In the genomic region with DNA sequence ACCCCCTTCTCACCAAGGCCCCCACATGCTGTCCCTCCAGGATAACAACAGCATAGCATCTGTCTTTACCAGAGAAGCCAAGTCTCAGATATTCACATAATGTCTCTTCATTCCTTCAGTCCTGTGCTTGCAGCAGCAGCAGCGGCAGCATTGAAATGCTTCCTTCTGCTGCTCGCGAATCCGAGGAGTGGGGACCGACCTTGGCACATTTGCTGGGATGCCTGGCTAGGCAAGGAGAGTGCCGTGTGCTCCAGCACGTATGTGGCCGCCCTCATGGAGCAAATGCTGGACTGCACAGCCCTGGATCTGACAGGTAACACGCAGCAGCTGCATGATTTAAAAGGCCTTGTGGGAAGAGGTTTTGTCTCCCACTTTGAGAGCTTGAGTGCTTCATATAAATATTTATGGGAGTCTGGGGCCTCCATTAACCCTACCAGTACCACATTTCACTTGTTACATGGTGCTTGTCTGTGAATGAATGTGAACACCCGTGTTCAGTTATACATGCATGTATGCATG, we compare ENCODE assay signal across 1 cellular context.
TF ChIP-seq lines count a peak whose summit lies in the region.

No MANE protein-coding gene starts in this region.

TF ChIP-seq in HepG2, 621 proteins besides CTCF, POLR2A, EP300 and RAD21:
- no peak for TF ChIP-seq ZNF569 (CRISPR knock-in tag; IDR thresholded peaks at IDR 0.05; ENCODE audit: borderline replicate concordance)
- TF ChIP-seq HNRNPLL (IDR thresholded peaks at IDR 0.05; ENCODE audit: low read depth, low read length, poor library complexity, severe bottlenecking), result no peak
- TF ChIP-seq SAP130 (CRISPR knock-in tag; IDR thresholded peaks at IDR 0.05; ENCODE audit: low read depth), result peak; percentile 31; the same call in 1 of the 2 replicates
- TF ChIP-seq, protein P1, sequence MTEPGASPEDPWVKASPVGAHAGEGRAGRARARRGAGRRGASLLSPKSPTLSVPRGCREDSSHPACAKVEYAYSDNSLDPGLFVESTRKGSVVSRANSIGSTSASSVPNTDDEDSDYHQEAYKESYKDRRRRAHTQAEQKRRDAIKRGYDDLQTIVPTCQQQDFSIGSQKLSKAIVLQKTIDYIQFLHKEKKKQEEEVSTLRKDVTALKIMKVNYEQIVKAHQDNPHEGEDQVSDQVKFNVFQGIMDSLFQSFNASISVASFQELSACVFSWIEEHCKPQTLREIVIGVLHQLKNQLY (CRISPR knock-in tag; IDR thresholded peaks at IDR 0.05), result peak; percentile 56; the same call in 1 of the 2 replicates
- no peak for TF ChIP-seq ZFP37 (CRISPR knock-in tag; IDR thresholded peaks at IDR 0.05; ENCODE audit: borderline replicate concordance)
- TF ChIP-seq ZBTB38 (CRISPR knock-in tag; IDR thresholded peaks at IDR 0.05), result 0 out of 2 replicates have a peak, but pooled peaks have one; percentile 51
- TF ChIP-seq, protein P2, sequence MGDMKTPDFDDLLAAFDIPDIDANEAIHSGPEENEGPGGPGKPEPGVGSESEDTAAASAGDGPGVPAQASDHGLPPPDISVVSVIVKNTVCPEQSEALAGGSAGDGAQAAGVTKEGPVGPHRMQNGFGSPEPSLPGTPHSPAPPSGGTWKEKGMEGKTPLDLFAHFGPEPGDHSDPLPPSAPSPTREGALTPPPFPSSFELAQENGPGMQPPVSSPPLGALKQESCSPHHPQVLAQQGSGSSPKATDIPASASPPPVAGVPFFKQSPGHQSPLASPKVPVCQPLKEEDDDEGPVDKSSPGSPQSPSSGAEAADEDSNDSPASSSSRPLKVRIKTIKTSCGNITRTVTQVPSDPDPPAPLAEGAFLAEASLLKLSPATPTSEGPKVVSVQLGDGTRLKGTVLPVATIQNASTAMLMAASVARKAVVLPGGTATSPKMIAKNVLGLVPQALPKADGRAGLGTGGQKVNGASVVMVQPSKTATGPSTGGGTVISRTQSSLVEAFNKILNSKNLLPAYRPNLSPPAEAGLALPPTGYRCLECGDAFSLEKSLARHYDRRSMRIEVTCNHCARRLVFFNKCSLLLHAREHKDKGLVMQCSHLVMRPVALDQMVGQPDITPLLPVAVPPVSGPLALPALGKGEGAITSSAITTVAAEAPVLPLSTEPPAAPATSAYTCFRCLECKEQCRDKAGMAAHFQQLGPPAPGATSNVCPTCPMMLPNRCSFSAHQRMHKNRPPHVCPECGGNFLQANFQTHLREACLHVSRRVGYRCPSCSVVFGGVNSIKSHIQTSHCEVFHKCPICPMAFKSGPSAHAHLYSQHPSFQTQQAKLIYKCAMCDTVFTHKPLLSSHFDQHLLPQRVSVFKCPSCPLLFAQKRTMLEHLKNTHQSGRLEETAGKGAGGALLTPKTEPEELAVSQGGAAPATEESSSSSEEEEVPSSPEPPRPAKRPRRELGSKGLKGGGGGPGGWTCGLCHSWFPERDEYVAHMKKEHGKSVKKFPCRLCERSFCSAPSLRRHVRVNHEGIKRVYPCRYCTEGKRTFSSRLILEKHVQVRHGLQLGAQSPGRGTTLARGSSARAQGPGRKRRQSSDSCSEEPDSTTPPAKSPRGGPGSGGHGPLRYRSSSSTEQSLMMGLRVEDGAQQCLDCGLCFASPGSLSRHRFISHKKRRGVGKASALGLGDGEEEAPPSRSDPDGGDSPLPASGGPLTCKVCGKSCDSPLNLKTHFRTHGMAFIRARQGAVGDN (CRISPR knock-in tag; IDR thresholded peaks at IDR 0.05), result 0 out of 2 replicates have a peak, but pooled peaks have one; percentile 18
- TF ChIP-seq, protein P3, sequence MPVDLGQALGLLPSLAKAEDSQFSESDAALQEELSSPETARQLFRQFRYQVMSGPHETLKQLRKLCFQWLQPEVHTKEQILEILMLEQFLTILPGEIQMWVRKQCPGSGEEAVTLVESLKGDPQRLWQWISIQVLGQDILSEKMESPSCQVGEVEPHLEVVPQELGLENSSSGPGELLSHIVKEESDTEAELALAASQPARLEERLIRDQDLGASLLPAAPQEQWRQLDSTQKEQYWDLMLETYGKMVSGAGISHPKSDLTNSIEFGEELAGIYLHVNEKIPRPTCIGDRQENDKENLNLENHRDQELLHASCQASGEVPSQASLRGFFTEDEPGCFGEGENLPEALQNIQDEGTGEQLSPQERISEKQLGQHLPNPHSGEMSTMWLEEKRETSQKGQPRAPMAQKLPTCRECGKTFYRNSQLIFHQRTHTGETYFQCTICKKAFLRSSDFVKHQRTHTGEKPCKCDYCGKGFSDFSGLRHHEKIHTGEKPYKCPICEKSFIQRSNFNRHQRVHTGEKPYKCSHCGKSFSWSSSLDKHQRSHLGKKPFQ (CRISPR knock-in tag; IDR thresholded peaks at IDR 0.05; ENCODE audit: insufficient replicate concordance), result no peak
- TF ChIP-seq, protein P4, sequence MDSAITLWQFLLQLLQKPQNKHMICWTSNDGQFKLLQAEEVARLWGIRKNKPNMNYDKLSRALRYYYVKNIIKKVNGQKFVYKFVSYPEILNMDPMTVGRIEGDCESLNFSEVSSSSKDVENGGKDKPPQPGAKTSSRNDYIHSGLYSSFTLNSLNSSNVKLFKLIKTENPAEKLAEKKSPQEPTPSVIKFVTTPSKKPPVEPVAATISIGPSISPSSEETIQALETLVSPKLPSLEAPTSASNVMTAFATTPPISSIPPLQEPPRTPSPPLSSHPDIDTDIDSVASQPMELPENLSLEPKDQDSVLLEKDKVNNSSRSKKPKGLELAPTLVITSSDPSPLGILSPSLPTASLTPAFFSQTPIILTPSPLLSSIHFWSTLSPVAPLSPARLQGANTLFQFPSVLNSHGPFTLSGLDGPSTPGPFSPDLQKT (CRISPR knock-in tag; IDR thresholded peaks at IDR 0.05; ENCODE audit: borderline replicate concordance), result no peak
